Comparison of ENCODE assay signal across 13 cellular contexts in the genomic region with DNA sequence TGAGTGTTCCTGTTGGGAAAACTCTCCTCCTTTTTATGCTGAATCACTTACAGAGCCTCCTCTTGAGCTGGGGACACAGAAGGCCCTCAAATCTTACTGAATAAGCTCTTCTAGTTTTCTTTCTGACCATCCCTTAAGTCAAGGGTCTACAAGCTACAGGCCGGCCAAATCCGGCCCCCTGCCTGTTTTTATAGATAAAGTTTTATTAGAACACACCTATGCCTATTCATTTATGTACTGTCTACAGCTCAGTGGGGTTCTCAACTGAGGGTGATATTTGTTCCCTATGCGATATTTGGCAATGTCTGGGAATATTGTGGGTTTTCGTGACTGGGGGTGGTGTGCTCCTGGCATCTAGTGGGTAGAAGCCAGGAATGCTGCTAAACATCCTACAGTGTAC. TPM values are rescaled to one million over a fixed set of nuclear protein-coding genes. Genes with fewer than 3 reads are reported as not detected.
DNase-seq lines count a peak whose midpoint lies in the region; ATAC-seq and TF ChIP-seq lines count a peak whose summit lies in the region.
"Had no signal": no experiment of that assay in that cellular context is flagged by ENCODE, and none has a peak within 500 bp of the region (broad histone marks: within the 10 kb centered on the region; RNA-seq: fewer than 3 reads in every experiment).

No MANE protein-coding gene starts in this region.

- no peak overlapping the region for H4K8ac ChIP-seq in neuronal stem cell (ENCODE audit: low read depth, low read length)

- H3K14ac ChIP-seq in neuronal stem cell (ENCODE audit: low read length), result no peak overlapping the region

- H3K36me3 ChIP-seq in effector memory CD4-positive, alpha-beta T cell (ENCODE audit: control insufficient read depth, insufficient read depth, low read length), result no peaks in the 10 kb centered on the region
- H3K36me3 ChIP-seq in neuronal stem cell (replicated peaks in 1 of 2; ENCODE audit: control insufficient read depth in 2 of 2, insufficient read depth in 2 of 2, low read length in 2 of 2), result peaks cover under 1 to 60% of the 10 kb centered on the region in 2 donors

- no peaks in the 10 kb centered on the region for H3K27me3 ChIP-seq in effector memory CD4-positive, alpha-beta T cell (replicated peaks; ENCODE audit: control insufficient read depth, insufficient read depth, low read length, poor library complexity, severe bottlenecking)
- no peaks in the 10 kb centered on the region for H3K27me3 ChIP-seq in neuronal stem cell (ENCODE audit: control insufficient read depth in 3 of 3, insufficient read depth in 3 of 3, low read depth in 1 of 3, low read length in 3 of 3)
- H3K27me3 ChIP-seq: testis had no signal

- H3K4me1 ChIP-seq in effector memory CD4-positive, alpha-beta T cell (ENCODE audit: control insufficient read depth, insufficient read depth, low read length, poor library complexity, severe bottlenecking), result peaks cover 59% of the 10 kb centered on the region
- H3K4me1 ChIP-seq in neuronal stem cell (ENCODE audit: control insufficient read depth in 2 of 2, insufficient read depth in 1 of 2, low read depth in 1 of 2, low read length in 2 of 2), result peaks cover 22 to 47% of the 10 kb centered on the region in 2 donors

- peaks cover 4% of the 10 kb centered on the region for H3K79me1 ChIP-seq in neuronal stem cell (ENCODE audit: low read depth, low read length)

- DNase-seq in CD14-positive monocyte (ENCODE audit: low spot score), result no peak
- peak; percentile 44 for DNase-seq in LHCN-M2 (ENCODE audit: low read depth)
- no peak for DNase-seq in effector memory CD4-positive, alpha-beta T cell
- DNase-seq in neuronal stem cell (ENCODE audit: low spot score), result no peak
- DNase-seq in kidney glomerular epithelial cell (lab: John Stamatoyannopoulos, UW), result no peak
- DNase-seq in activated naive CD4-positive, alpha-beta T cell (lab: John Stamatoyannopoulos, UW), result no peak
- DNase-seq: GOT3; NCI-H1436 treated with DMSO at 0.1 percent for 48 hours; stimulated activated CD4-positive, alpha-beta T cell treated with anti-CD3 and anti-CD28 coated beads, Interleukin-1b, Interleukin-23, amount 100 ng/mL, for 48 hours; testis had no signal

- peaks cover 95% of the 10 kb centered on the region for H3K4me1 Mint-ChIP-seq in CD14-positive monocyte

- no CpG with 5 or more reads among the region's 4 CpGs for WGBS in neuronal stem cell (ENCODE audit: extremely low coverage in 2 of 2, insufficient read length in 2 of 2, insufficient replicate concordance in 1 of 2), 2 donors

- H2BK12ac ChIP-seq in neuronal stem cell (ENCODE audit: low read length), result no peak overlapping the region

- no peak overlapping the region for H2AFZ ChIP-seq in neuronal stem cell (ENCODE audit: low read length)

- no peak overlapping the region for H3K4me3 ChIP-seq in effector memory CD4-positive, alpha-beta T cell (ENCODE audit: insufficient read depth, low read depth, low read length, poor library complexity, severe bottlenecking)
- no peak overlapping the region for H3K4me3 ChIP-seq in neuronal stem cell (ENCODE audit: low read length in 2 of 2)
- H3K4me3 ChIP-seq: testis had no signal

- H2BK15ac ChIP-seq in neuronal stem cell (ENCODE audit: low read length), result no peak overlapping the region

- no peak overlapping the region for H3K9ac ChIP-seq in neuronal stem cell (ENCODE audit: low read depth, low read length, poor library complexity)

- no peaks in the 10 kb centered on the region for H3K9me3 Mint-ChIP-seq in CD14-positive monocyte

- intact Hi-C loops in CD14-positive monocyte (cut with micrococcal nuclease), result no loop called here

- H3K4ac ChIP-seq in neuronal stem cell (ENCODE audit: low read length), result no peak overlapping the region

- H3K23ac ChIP-seq in neuronal stem cell (ENCODE audit: low read depth, low read length, poor library complexity), result no peak overlapping the region

- H2BK120ac ChIP-seq in neuronal stem cell (ENCODE audit: low read depth, low read length), result no peak overlapping the region

- H3K4me2 ChIP-seq in neuronal stem cell (ENCODE audit: insufficient read depth, low read length, poor library complexity, severe bottlenecking), result no peak overlapping the region

- H3K9me3 ChIP-seq in effector memory CD4-positive, alpha-beta T cell (ENCODE audit: control insufficient read depth, low read length), result no peaks in the 10 kb centered on the region
- H3K9me3 ChIP-seq in neuronal stem cell (replicated peaks in 1 of 2; ENCODE audit: control insufficient read depth in 2 of 2, insufficient read depth in 1 of 2, low read depth in 1 of 2, low read length in 2 of 2), result no peaks in the 10 kb centered on the region
- H3K9me3 ChIP-seq: testis had no signal

- H2AK5ac ChIP-seq in neuronal stem cell (ENCODE audit: low read depth, low read length), result no peak overlapping the region

- peak overlapping the region; percentile 28 for H3K27ac ChIP-seq in effector memory CD4-positive, alpha-beta T cell (ENCODE audit: insufficient read depth, low read length, poor library complexity, severe bottlenecking)
- H3K27ac ChIP-seq in neuronal stem cell (replicated peaks; ENCODE audit: low read length), result peak overlapping the region; percentile 85

- no peak overlapping the region for H3K4me3 Mint-ChIP-seq in CD14-positive monocyte

- peaks cover 0 to 1% (median 0%) of the 10 kb centered on the region in 3 donors for H3K27me3 Mint-ChIP-seq in CD14-positive monocyte (ENCODE audit: low read depth in 3 of 3)

- no peak overlapping the region for H2BK5ac ChIP-seq in neuronal stem cell (ENCODE audit: low read length)

- ATAC-seq in HG03342 (IDR thresholded peaks at IDR 0.05; ENCODE audit: unreplicated experiment) (no peak), GM18861 (IDR thresholded peaks at IDR 0.05; ENCODE audit: unreplicated experiment) (no peak)
- ATAC-seq: PC-3 had no signal

- peak overlapping the region in 6 of 7 donors; percentile 4 to 96 (median 81) for H3K27ac Mint-ChIP-seq in CD14-positive monocyte

- TF ChIP-seq CTCF in CD14-positive monocyte (IDR thresholded peaks at IDR 0.05), result no peak

- H4K91ac ChIP-seq in neuronal stem cell (ENCODE audit: low read depth, low read length, poor library complexity), result no peak overlapping the region

- no peak overlapping the region for H3K18ac ChIP-seq in neuronal stem cell (ENCODE audit: low read length)

- H3K36me3 Mint-ChIP-seq in CD14-positive monocyte, result peaks cover 77 to 94% of the 10 kb centered on the region in 2 donors

RNA-seq across cellular contexts. Expression of a gene that starts 14.0 kb away (rescaled TPM):
- 100 to 1,000 TPM; 249 to 272 TPM for polyA plus RNA-seq in CD14-positive monocyte
- total RNA-seq in LHCN-M2 (2014; rRNA removed), result 230 and 308 TPM in 2 replicates
- 222 TPM for polyA plus RNA-seq in LHCN-M2 (2012)
- polyA plus RNA-seq in neuronal stem cell (2013, experiment 1 of 2), result 32.1 TPM
- polyA plus RNA-seq in neuronal stem cell (2013, experiment 2 of 2), result 31.5 TPM
